In genomic region chr1:108560143-108560429, GRCh38 we compare ENCODE assay signal across 8 cellular contexts. TPM values are rescaled to one million over a fixed set of nuclear protein-coding genes. Genes with fewer than 3 reads are reported as not detected.
DNase-seq lines count a peak whose midpoint lies in the region; ATAC-seq, FAIRE-seq and TF ChIP-seq lines count a peak whose summit lies in the region.

No MANE protein-coding gene starts in this region.

- H3K36me3 Mint-ChIP-seq in GM23338 (ENCODE audit: low read depth) (no peaks in the 10 kb centered on the region), nephron progenitor cell (ENCODE audit: low read depth) (no peaks in the 10 kb centered on the region)

- H3K79me1 ChIP-seq in H1 (ENCODE audit: low read depth, low read length), result no peaks in the 10 kb centered on the region

- H2BK15ac ChIP-seq in H1 (ENCODE audit: low read length), result no peak overlapping the region

- ATAC-seq in GM23338, result peak; percentile 49

- H3K23ac ChIP-seq in H1 (ENCODE audit: insufficient read length), result no peak overlapping the region

- peaks cover 5% of the 10 kb centered on the region for H3K27me3 Mint-ChIP-seq in GM23338 (ENCODE audit: insufficient read depth, low read depth, poor library complexity)
- H3K27me3 Mint-ChIP-seq in nephron progenitor cell (ENCODE audit: low read depth, poor library complexity), result peaks cover 3% of the 10 kb centered on the region

- peaks cover 38% of the 10 kb centered on the region for H3K79me2 ChIP-seq in GM23338 (replicated peaks; ENCODE audit: insufficient read depth)
- peaks cover 0 to 27% of the 10 kb centered on the region in 2 experiments; a peak in 3 of 4 replicates for H3K79me2 ChIP-seq in H1 (ENCODE audit: control insufficient read depth in 1 of 2, insufficient read depth in 2 of 2, low read length in 2 of 2)

- H3K9me3 Mint-ChIP-seq in GM23338 (no peaks in the 10 kb centered on the region), nephron progenitor cell (no peaks in the 10 kb centered on the region)

- H3K27ac ChIP-seq in GM23338 (ENCODE audit: low read depth) (no peak overlapping the region), H1 (ENCODE audit: low read depth, low read length) (no peak overlapping the region)

- peak overlapping the region; percentile 56 for H3K4me3 ChIP-seq in GM08714 (ENCODE audit: low read length)
- H3K4me3 ChIP-seq in GM23338, result peak overlapping the region; percentile 74
- peak overlapping the region; percentile 75 for H3K4me3 ChIP-seq in NB4 (ENCODE audit: low read depth, low read length)
- H3K4me3 ChIP-seq in H1 (ENCODE audit: extremely low read depth in 1 of 4, insufficient read depth in 2 of 4, low read depth in 3 of 4, low read length in 4 of 4), result peak overlapping the region; percentile 39 to 78 (median 66)

- no peaks in the 10 kb centered on the region for H3K9me3 ChIP-seq in H1 (ENCODE audit: insufficient read depth in 2 of 2, low read depth in 1 of 2, low read length in 1 of 2)

- H3K4me1 Mint-ChIP-seq in GM23338 (peaks cover 12% of the 10 kb centered on the region), nephron progenitor cell (peaks cover 9% of the 10 kb centered on the region)

- H4K8ac ChIP-seq in H1 (ENCODE audit: extremely low read depth, insufficient read depth, low read length), result peak overlapping the region; percentile 69; the same call in 1 of the 2 replicates

- DNase-seq in GM23338 (ENCODE audit: low spot score) (no peak), NB4 (ENCODE audit: low read depth) (no peak), H1 (ENCODE audit: low read depth in 1 of 2, low spot score in 2 of 2) (no peak), nephron progenitor cell (no peak), frontal cortex (ENCODE audit: low spot score in 2 of 2) (no peak), NCI-H2196 treated with DMSO at 0.1 percent for 48 hours (lab: John Stamatoyannopoulos, UW; ENCODE audit: unreplicated experiment) (no peak), D721Med (ENCODE audit: insufficient read length, low spot score) (no peak)

- H3K4me2 ChIP-seq in GM23338 (peak overlapping the region; percentile 94), H1 (ENCODE audit: insufficient read depth in 1 of 2, low read depth in 2 of 2, low read length in 2 of 2) (peak overlapping the region; percentile 63 to 84)

- no peak overlapping the region for H3K27ac Mint-ChIP-seq in GM23338
- H3K27ac Mint-ChIP-seq in nephron progenitor cell, result no peak overlapping the region

- H3K14ac ChIP-seq in H1 (ENCODE audit: insufficient read length), result no peak overlapping the region

- TF ChIP-seq POLR2A in NB4 (IDR thresholded peaks at IDR 0.05; ENCODE audit: extremely low read depth, insufficient read length), result no peak
- TF ChIP-seq POLR2A in H1 (IDR thresholded peaks at IDR 0.05; ENCODE audit: control extremely low read depth in 1 of 2, low read depth in 2 of 2, low read length in 2 of 2), result no peak

- peak overlapping the region; percentile 6; the same call in 1 of the 2 replicates for H2AFZ ChIP-seq in GM23338
- H2AFZ ChIP-seq in H1 (ENCODE audit: low read length), result no peak overlapping the region

- H3F3A ChIP-seq in GM23338 (replicated peaks; ENCODE audit: low read depth), result peaks cover 5% of the 10 kb centered on the region

- TF ChIP-seq EP300 in H1 (IDR thresholded peaks at IDR 0.05; ENCODE audit: borderline replicate concordance in 1 of 2, low read depth in 2 of 2, low read length in 2 of 2), result no peak

- no peaks in the 10 kb centered on the region for H3K36me3 ChIP-seq in GM23338 (ENCODE audit: insufficient read depth)
- no peaks in the 10 kb centered on the region for H3K36me3 ChIP-seq in H1 (ENCODE audit: control insufficient read depth in 2 of 4, insufficient read depth in 4 of 4, low read length in 3 of 4)

- no peak for TF ChIP-seq CTCF in GM23338 (conservative IDR thresholded peaks at IDR 0.05; ENCODE audit: low read depth in 2 of 2)
- no peak for TF ChIP-seq CTCF in NB4 (IDR thresholded peaks at IDR 0.05; ENCODE audit: low read depth, low read length)
- no peak for TF ChIP-seq CTCF in H1 (IDR thresholded peaks at IDR 0.05; ENCODE audit: control extremely low read depth in 1 of 3, insufficient read depth in 1 of 3, low read depth in 1 of 3, low read length in 3 of 3)
- no peak for TF ChIP-seq CTCF in nephron progenitor cell (IDR thresholded peaks at IDR 0.05)
- TF ChIP-seq CTCF in D721Med (IDR thresholded peaks at IDR 0.05; ENCODE audit: insufficient read depth, missing control alignments), result no peak

- H3K4me1 ChIP-seq in GM23338 (ENCODE audit: insufficient read depth), result peaks cover 39% of the 10 kb centered on the region
- peaks cover 0 to 11% (median 3%) of the 10 kb centered on the region in 4 experiments; a peak in 5 of 7 replicates for H3K4me1 ChIP-seq in H1 (replicated peaks in 1 of 4; ENCODE audit: control insufficient read depth in 3 of 4, insufficient read depth in 4 of 4, low read length in 3 of 4)

- H2BK5ac ChIP-seq in H1 (ENCODE audit: low read depth, low read length), result no peak overlapping the region

- FAIRE-seq in H1 (lab: Jason Lieb, UNC), result no peak
- FAIRE-seq in frontal cortex (lab: Jason Lieb, UNC), result no peak
- FAIRE-seq in D721Med (lab: Jason Lieb, UNC), result no peak

- H4K91ac ChIP-seq in H1 (replicated peaks; ENCODE audit: insufficient read length, low read length), result no peak overlapping the region

- H3K9ac ChIP-seq in H1 (replicated peaks in 1 of 4; ENCODE audit: extremely low read depth in 1 of 4, low read depth in 3 of 4, low read length in 3 of 4), result peak overlapping the region in 3 of 4 experiments; percentile 32 to 79 (median 34); a peak in 1 of 7 replicates

- H3K27me3 ChIP-seq in GM23338 (ENCODE audit: insufficient read depth), result no peaks in the 10 kb centered on the region
- no peaks in the 10 kb centered on the region for H3K27me3 ChIP-seq in H1 (replicated peaks in 1 of 4; ENCODE audit: control insufficient read depth in 3 of 4, extremely low read depth in 1 of 4, insufficient read depth in 3 of 4, low read length in 3 of 4)

- POLR2A ChIA-PET in H1 (lab: Charles Lee; ENCODE audit: partially characterized antibody), result interaction anchor here (0.8 to 2.1 kb wide), 5 partner anchors 25 to 132 kb away, joined by 3 to 7 read pairs (median 5); partner anchors contain the start of gene PRPF38B

- 2% methylated on average over 10 of the region's 46 CpGs; no CpG with 5 or more reads in 1 of the 2 experiments for WGBS in H1 (ENCODE audit: extremely low coverage in 1 of 2, insufficient coverage in 1 of 2, insufficient read length in 1 of 2, insufficient replicate concordance in 2 of 2, low coverage in 1 of 2, low lambda C conversion rate in 2 of 2, missing lambda C conversion rate in 1 of 2), 2 experiments

- H3K9me2 ChIP-seq in GM23338 (ENCODE audit: insufficient read depth), result no peaks in the 10 kb centered on the region

- CTCF ChIA-PET in H1 (lab: Charles Lee; ENCODE audit: partially characterized antibody), result interaction anchor here (1.0 to 8.0 kb wide), 22 partner anchors 9 to 230 kb away, joined by 3 to 127 read pairs (median 8); no protein-coding TSS in a partner anchor

- no peak overlapping the region for H3K4ac ChIP-seq in H1 (replicated peaks; ENCODE audit: insufficient read length, low read depth, low read length)

- H2BK20ac ChIP-seq in H1 (ENCODE audit: low read length), result no peak overlapping the region

- H2AK5ac ChIP-seq in H1 (ENCODE audit: low read depth, low read length), result no peak overlapping the region

- no peak overlapping the region for H2BK120ac ChIP-seq in H1 (replicated peaks; ENCODE audit: low read depth, low read length)

- H2BK12ac ChIP-seq in H1 (ENCODE audit: low read depth, low read length), result no peak overlapping the region

- H3K18ac ChIP-seq in H1 (ENCODE audit: extremely low read depth, low read length), result 0 out of 2 replicates have a peak overlapping the region, but pooled peaks have one; percentile 73

- H4K20me1 ChIP-seq in GM23338 (replicated peaks; ENCODE audit: insufficient read depth), result peaks cover 4% of the 10 kb centered on the region; the same call in 1 of the 2 replicates
- peaks cover 0 to 4% of the 10 kb centered on the region in 2 experiments for H4K20me1 ChIP-seq in H1 (replicated peaks in 1 of 2; ENCODE audit: control insufficient read depth in 1 of 2, insufficient read depth in 2 of 2, low read length in 2 of 2)

- H3K56ac ChIP-seq in H1 (replicated peaks; ENCODE audit: insufficient read length, low read depth, low read length), result no peak overlapping the region

- peaks cover 7% of the 10 kb centered on the region; the same call in 1 of the 2 replicates for H3K23me2 ChIP-seq in H1 (ENCODE audit: low read depth, low read length)

- no peak for TF ChIP-seq RAD21 in H1 (IDR thresholded peaks at IDR 0.05 in 1 of 2, conservative IDR thresholded peaks at IDR 0.05 in 1 of 2; ENCODE audit: low read depth in 2 of 2, low read length in 2 of 2)

- H4K5ac ChIP-seq in H1 (ENCODE audit: insufficient read length, low read depth, low read length), result no peak overlapping the region

- peak overlapping the region; percentile 89 for H3K4me3 Mint-ChIP-seq in GM23338
- peak overlapping the region; percentile 97 for H3K4me3 Mint-ChIP-seq in nephron progenitor cell

TF ChIP-seq in GM23338, 12 proteins besides CTCF, POLR2A, EP300 and RAD21 (continues in another document):
- TF ChIP-seq POLR2AphosphoS5 (IDR thresholded peaks at IDR 0.05; ENCODE audit: low read depth) (no peak), ZNF331 (CRISPR knock-in tag; IDR thresholded peaks at IDR 0.05; ENCODE audit: low read depth) (no peak), CREB1 (CRISPR knock-in tag; IDR thresholded peaks at IDR 0.05; ENCODE audit: low read depth) (no peak), JUNB (IDR thresholded peaks at IDR 0.05; ENCODE audit: unreplicated experiment) (no peak), EZH2phosphoT487 (IDR thresholded peaks at IDR 0.05; ENCODE audit: unreplicated experiment) (no peak)

TF ChIP-seq in H1, 55 proteins besides CTCF, POLR2A, EP300 and RAD21:
- TF ChIP-seq RBBP5 (IDR thresholded peaks at IDR 0.05; ENCODE audit: borderline replicate concordance, low read depth, low read length) (0 out of 2 replicates have a peak, but pooled peaks have one; percentile 24), BACH1 (IDR thresholded peaks at IDR 0.05; ENCODE audit: low read length) (no peak)

RNA-seq across cellular contexts. Expression of gene EEIG2, which starts 0.2 kb away (rescaled TPM):
- total RNA-seq in GM23338 (2014; rRNA removed; shearing (Covaris generic)), result 42.5 and 44.5 TPM in 2 replicates
- polyA plus RNA-seq in GM23338 (2016; fragmentation: Nextera tagmentation; extraction: Ambion mirVana) (6.0 and 7.9 TPM in 2 replicates), H1 (2011; rRNA removed) (2.7 and 6.1 TPM in 2 replicates)
- total RNA-seq in H1 (2021; fragmentation: NEBNext Ultra II Directional; extraction: Animal tissue kit (Norgen Biotek cat#: 25700)), result 18.1 and 20.1 TPM in 2 replicates
- 5.6 TPM for polyA plus RNA-seq in H1 (2011; cell fraction: cytosol; rRNA removed)
- 5.8 TPM for polyA plus RNA-seq in H1 (2011; cell fraction: nucleus; rRNA removed)
- 6.0 to 11.6 TPM (median 7.0 TPM) in 4 replicates for polyA plus RNA-seq in H1 (2012, experiment 1 of 2)
- polyA plus RNA-seq in H1 (2012, experiment 2 of 2), result 0.64 TPM
- 9.6 TPM for polyA plus RNA-seq in H1 (2013, experiment 1 of 2)
- polyA plus RNA-seq in H1 (2013, experiment 2 of 2), result 8.6 TPM
- polyA minus RNA-seq in H1 (2011; rRNA and poly(A)+ RNA removed), result 15.8 and 18.7 TPM in 2 replicates
- polyA minus RNA-seq in H1 (2011; cell fraction: cytosol; rRNA and poly(A)+ RNA removed), result 8.8 TPM
- polyA minus RNA-seq in H1 (2011; cell fraction: nucleus; rRNA and poly(A)+ RNA removed), result 27.8 TPM
- 56.7 TPM for total RNA-seq in frontal cortex
